8 cellular contexts compared by ENCODE assay signal in the genomic region with DNA sequence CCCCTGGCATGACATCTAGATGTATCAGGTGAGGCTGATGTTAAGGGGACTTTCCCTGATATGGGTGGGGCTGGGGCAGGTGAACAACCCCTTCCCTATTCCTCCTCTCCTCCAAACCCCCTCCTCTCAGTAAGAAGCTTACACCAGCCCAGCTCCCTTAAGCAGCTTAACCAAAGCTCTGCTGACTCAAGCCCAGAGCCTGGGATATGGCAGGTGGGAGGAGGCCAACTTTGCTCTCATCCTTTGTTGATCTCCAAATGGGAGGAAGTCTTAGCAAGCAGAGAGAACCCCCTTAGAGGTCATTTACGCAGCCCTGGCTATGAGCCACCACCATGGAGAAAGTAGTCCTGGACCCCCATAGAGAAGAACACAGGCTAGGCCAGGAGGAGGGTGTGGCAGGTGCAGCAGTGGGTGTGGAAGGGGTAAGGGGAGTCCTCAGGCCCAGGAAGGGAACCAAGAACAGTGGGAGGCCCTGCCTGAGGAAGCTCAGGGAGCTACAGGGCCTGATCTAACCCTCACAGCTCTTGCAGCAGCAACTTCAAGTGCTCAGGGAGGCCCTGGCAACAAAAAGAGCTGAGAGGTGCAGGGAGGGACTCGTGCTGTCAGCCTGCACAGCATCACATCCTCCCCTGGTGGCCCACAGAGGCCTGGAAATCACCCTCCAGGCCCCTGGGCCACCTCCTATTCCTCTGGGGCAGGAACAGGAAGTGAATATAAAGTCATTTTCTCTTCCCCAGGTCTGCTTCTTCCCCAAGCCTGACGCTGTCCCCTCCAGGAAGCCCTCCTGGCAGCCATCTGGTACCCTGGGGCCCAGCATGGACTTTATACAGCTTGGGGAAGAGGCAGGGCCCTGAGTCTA. TPM values are rescaled to one million over a fixed set of nuclear protein-coding genes. Genes with fewer than 3 reads are reported as not detected.
A peak's percentile ranks its signal among the peaks of the same experiment; 100 is the strongest.
DNase-seq lines count a peak whose midpoint lies in the region; TF ChIP-seq lines count a peak whose summit lies in the region.

No MANE protein-coding gene starts in this region.

- no peak overlapping the region for H2BK15ac ChIP-seq in mesendoderm (replicated peaks; ENCODE audit: low read depth)

- no peak overlapping the region for H3K4me3 ChIP-seq in HL-60 (replicated peaks; ENCODE audit: insufficient read depth, low read length)
- peak overlapping the region; percentile 44 to 74 for H3K4me3 ChIP-seq in neutrophil (ENCODE audit: low read depth in 1 of 2, low read length in 1 of 2)
- no peak overlapping the region for H3K4me3 ChIP-seq in mesendoderm (ENCODE audit: low read length)

- DNase-seq in HL-60 (ENCODE audit: low read depth in 1 of 2, low spot score in 1 of 2) (peak; percentile 62 to 63), NCI-H2171 treated with DMSO at 0.1 percent for 48 hours (lab: John Stamatoyannopoulos, UW) (no peak), mesendoderm (no peak), 8988T (no peak), medulla oblongata (ENCODE audit: extremely low spot score) (no peak)
- peak; percentile 70 for DNase-seq in activated CD8-positive, alpha-beta memory T cell treated with anti-CD3 and anti-CD28 coated beads, Interleukin-2, amount 50 U/mL, for 48 hours

- no peak overlapping the region for H3K18ac ChIP-seq in mesendoderm (ENCODE audit: low read length)

- no peak overlapping the region for H3K56ac ChIP-seq in mesendoderm (ENCODE audit: low read length)

- H3K9me3 ChIP-seq in neutrophil = no peaks in the 10 kb centered on the region

- no CpG with 5 or more reads among the region's 3 CpGs for WGBS in mesendoderm (ENCODE audit: extremely low coverage, insufficient coverage, low lambda C conversion rate)

- H3K27me3 ChIP-seq in HL-60 (ENCODE audit: insufficient read depth, poor library complexity, severe bottlenecking) (no peaks in the 10 kb centered on the region), neutrophil (no peaks in the 10 kb centered on the region), mesendoderm (ENCODE audit: insufficient read depth, low read length, poor library complexity) (no peaks in the 10 kb centered on the region)

- no peak overlapping the region for H4K8ac ChIP-seq in mesendoderm (ENCODE audit: low read depth, low read length)

- H3K27ac ChIP-seq in HL-60 (replicated peaks) = peak overlapping the region; percentile 50
- peak overlapping the region; percentile 95 for H3K27ac ChIP-seq in neutrophil
- no peak overlapping the region for H3K27ac ChIP-seq in mesendoderm (ENCODE audit: low read depth, low read length)

- no peak overlapping the region for H3K23ac ChIP-seq in mesendoderm (ENCODE audit: low read length)

- H3K79me1 ChIP-seq in mesendoderm (ENCODE audit: low read length) = peaks cover 6% of the 10 kb centered on the region

- no peak overlapping the region for H2AK5ac ChIP-seq in mesendoderm (ENCODE audit: low read length)

- no peak overlapping the region for H4K5ac ChIP-seq in mesendoderm (ENCODE audit: low read length)

- H3K36me3 ChIP-seq in neutrophil (peaks cover 34% of the 10 kb centered on the region), mesendoderm (ENCODE audit: control insufficient read depth, insufficient read depth, low read length) (peaks cover 2% of the 10 kb centered on the region)

- H2BK5ac ChIP-seq in mesendoderm (ENCODE audit: low read length) = no peak overlapping the region

- no peak overlapping the region for H3K4ac ChIP-seq in mesendoderm (ENCODE audit: low read depth, low read length)

- no peaks in the 10 kb centered on the region for H3K79me2 ChIP-seq in mesendoderm (ENCODE audit: control insufficient read depth, insufficient read depth, low read length)

- H3K4me1 ChIP-seq in neutrophil (ENCODE audit: control insufficient read depth in 1 of 2, insufficient read depth in 1 of 2, low read depth in 1 of 2, low read length in 1 of 2) = peaks cover 59 to 66% of the 10 kb centered on the region in 2 experiments
- H3K4me1 ChIP-seq in mesendoderm (ENCODE audit: control insufficient read depth, low read depth, low read length) = peaks cover 6% of the 10 kb centered on the region

- no peak overlapping the region for H3K4me2 ChIP-seq in mesendoderm (ENCODE audit: low read length)

- no peak overlapping the region for H3K9ac ChIP-seq in mesendoderm (ENCODE audit: low read length)

- TF ChIP-seq CTCF in GM12873 (IDR thresholded peaks at IDR 0.05; ENCODE audit: insufficient read depth, low read depth, low read length, missing control alignments) (peak; percentile 50), HL-60 (IDR thresholded peaks at IDR 0.05; ENCODE audit: insufficient read depth, low read length) (no peak), neutrophil (IDR thresholded peaks at IDR 0.05) (no peak)

- no peak overlapping the region for H2BK120ac ChIP-seq in mesendoderm (ENCODE audit: low read depth, low read length)

RNA-seq across cellular contexts. Expression of gene UNC119, which starts 2.9 kb away (rescaled TPM):
- 33.1 TPM for polyA plus RNA-seq in mesendoderm (2013, experiment 1 of 2)
- polyA plus RNA-seq in mesendoderm (2013, experiment 2 of 2) = 32.1 TPM

RNA-seq across cellular contexts. Expression of gene PIGS, which starts 21.8 kb away (rescaled TPM):
- polyA plus RNA-seq in mesendoderm (2013, experiment 1 of 2) = 28.0 TPM
- polyA plus RNA-seq in mesendoderm (2013, experiment 2 of 2) = 28.6 TPM

RNA-seq across cellular contexts. Expression of gene ALDOC, which starts 27.2 kb away (rescaled TPM):
- polyA plus RNA-seq in mesendoderm (2013, experiment 1 of 2) = 26.6 TPM
- polyA plus RNA-seq in mesendoderm (2013, experiment 2 of 2) = 27.3 TPM

RNA-seq across cellular contexts. Expression of gene FOXN1, which starts 43.4 kb away (rescaled TPM):
- polyA plus RNA-seq in mesendoderm (2013, experiment 1 of 2) = not detected
- polyA plus RNA-seq in mesendoderm (2013, experiment 2 of 2) = not detected

RNA-seq across cellular contexts. Expression of gene SPAG5, which starts 49.3 kb away (rescaled TPM):
- 103 TPM for polyA plus RNA-seq in mesendoderm (2013, experiment 1 of 2)
- polyA plus RNA-seq in mesendoderm (2013, experiment 2 of 2) = 98.5 TPM

Comparison
In these comparisons a context has a peak if more than half of its experiments do, and no peak if none do; other contexts are left out.
1. DNase-seq: peak in HL-60 (2 of 2) and activated CD8-positive, alpha-beta memory T cell treated with anti-CD3 and anti-CD28 coated beads, Interleukin-2, amount 50 U/mL, for 48 hours (single experiment); none in NCI-H2171 treated with DMSO at 0.1 percent for 48 hours (single experiment), mesendoderm (single experiment), 8988T (single experiment) and medulla oblongata (single experiment).
2. H3K4me3 ChIP-seq: peak in neutrophil (2 of 2); none in HL-60 (single experiment) and mesendoderm (single experiment).